8 cellular contexts compared by ENCODE assay signal in genomic region chr2:68467077-68467960, GRCh38. TPM values are rescaled to one million over a fixed set of nuclear protein-coding genes. Genes with fewer than 3 reads are reported as not detected.
DNase-seq lines count a peak whose midpoint lies in the region; ATAC-seq and TF ChIP-seq lines count a peak whose summit lies in the region.

Gene APLF, plus strand, starts transcription at chr2:68467585. Its CDS starts 147 bp downstream, at chr2:68467732.
Gene FBXO48, minus strand, starts transcription at chr2:68467294. Its CDS starts 2,149 bp downstream, at chr2:68465145.

- peak within 1 kb of the TSS; percentile 55 for H3K18ac ChIP-seq in H9 (ENCODE audit: insufficient read length, low read depth, low read length)

- peak within 1 kb of the TSS; percentile 46; the same call in 1 of the 2 replicates for H3K14ac ChIP-seq in H9 (ENCODE audit: insufficient read depth, low read length)

- peak within 1 kb of the TSS; percentile 95 for H3K4me3 ChIP-seq in fibroblast of pulmonary artery (replicated peaks; ENCODE audit: low read depth, low read length)

- peaks cover 9 to 21% of the 10 kb centered on the region in 2 experiments for H3K4me1 Mint-ChIP-seq in H9
- H3K4me1 Mint-ChIP-seq in natural killer cell: peaks cover 12 to 25% of the 10 kb centered on the region in 2 donors

- TF ChIP-seq CTCF in H9 (conservative IDR thresholded peaks at IDR 0.05) (no peak), fibroblast of pulmonary artery (IDR thresholded peaks at IDR 0.05; ENCODE audit: low read length, missing control alignments) (no peak), natural killer cell (IDR thresholded peaks at IDR 0.05) (no peak)

- intact Hi-C loops in natural killer cell (cut with micrococcal nuclease): loop anchor here (1.0 to 5.0 kb wide), 6 partner anchors 26 to 440 kb away; partner anchors contain the start of gene PNO1

- no peak within 1 kb of the TSS for H4K8ac ChIP-seq in H9 (replicated peaks; ENCODE audit: insufficient read length, low read depth, low read length)

- no peaks in the 10 kb centered on the region for H3K9me3 Mint-ChIP-seq in H9
- H3K9me3 Mint-ChIP-seq in natural killer cell: no peaks in the 10 kb centered on the region

- H3T11ph ChIP-seq in H9 (ENCODE audit: low read length): no peak within 1 kb of the TSS

- H4K5ac ChIP-seq in H9 (ENCODE audit: insufficient read length, low read depth, low read length): no peak within 1 kb of the TSS

- H3K27me3 Mint-ChIP-seq in H9 (ENCODE audit: low read depth) (no peaks in the 10 kb centered on the region), natural killer cell (ENCODE audit: low read depth in 2 of 2) (peaks cover 4 to 17% of the 10 kb centered on the region in 2 donors)

- H2BK120ac ChIP-seq in H9 (ENCODE audit: low read depth, low read length, poor library complexity, severe bottlenecking): no peak within 1 kb of the TSS

- H3K4me2 ChIP-seq in H9 (ENCODE audit: insufficient read depth, insufficient read length, low read length): peak within 1 kb of the TSS; percentile 71

- no peaks in the 10 kb centered on the region for H3K79me1 ChIP-seq in H9 (ENCODE audit: insufficient read depth, low read depth, low read length, poor library complexity, severe bottlenecking)

- no peak within 1 kb of the TSS for H2BK5ac ChIP-seq in H9 (ENCODE audit: insufficient read length, low read length)

- H3K4me3 Mint-ChIP-seq in H9: peak within 1 kb of the TSS; percentile 95 to 97
- peak within 1 kb of the TSS; percentile 96 for H3K4me3 Mint-ChIP-seq in natural killer cell

- H3K56ac ChIP-seq in H9 (ENCODE audit: insufficient read length, low read depth, low read length): no peak within 1 kb of the TSS

- H3K4ac ChIP-seq in H9 (ENCODE audit: low read depth, low read length): no peak within 1 kb of the TSS

- WGBS in H9 (ENCODE audit: extremely low coverage, insufficient read length, low lambda C conversion rate): no CpG with 5 or more reads among the region's 82 CpGs

- H2BK12ac ChIP-seq in H9 (ENCODE audit: insufficient read length, low read depth, low read length): no peak within 1 kb of the TSS

- H2AFZ ChIP-seq in H9 (ENCODE audit: low read length): peak within 1 kb of the TSS; percentile 6

- H4K20me1 ChIP-seq in H9 (ENCODE audit: control insufficient read depth, insufficient read depth, insufficient read length): no peaks in the 10 kb centered on the region

- no peak within 1 kb of the TSS for H3K27ac ChIP-seq in H9 (ENCODE audit: insufficient read length, low read depth, low read length)

- H3K27me3 ChIP-seq in H9 (ENCODE audit: insufficient read depth, low read length): no peaks in the 10 kb centered on the region

- H3K9ac ChIP-seq in ES-I3 (ENCODE audit: low read depth, low read length): peak within 1 kb of the TSS; percentile 89
- peak within 1 kb of the TSS; percentile 34 for H3K9ac ChIP-seq in H9 (ENCODE audit: extremely low read depth, insufficient read length, low read length)

- no peaks in the 10 kb centered on the region for H3K36me3 ChIP-seq in ES-I3 (ENCODE audit: insufficient read depth, low read length)

- H3K36me3 Mint-ChIP-seq in H9 (ENCODE audit: insufficient read depth in 1 of 3, low read depth in 3 of 3): no peaks in the 10 kb centered on the region
- H3K36me3 Mint-ChIP-seq in natural killer cell: no peaks in the 10 kb centered on the region

- ATAC-seq in natural killer cell: peak; percentile 87 to 96 (median 89)

- H4K91ac ChIP-seq in H9 (ENCODE audit: insufficient read length, low read depth, low read length): no peak within 1 kb of the TSS

- no peak within 1 kb of the TSS for H2BK20ac ChIP-seq in H9 (ENCODE audit: low read depth, low read length, poor library complexity, severe bottlenecking)

- no peaks in the 10 kb centered on the region; the same call in none of the 2 replicates for H3K4me1 ChIP-seq in ES-I3 (ENCODE audit: insufficient read depth, low read length)
- H3K4me1 ChIP-seq in H9 (ENCODE audit: insufficient read depth, low read length): no peaks in the 10 kb centered on the region

- H3K9me3 ChIP-seq in ES-I3 (ENCODE audit: control insufficient read depth, insufficient read depth, low read length): no peaks in the 10 kb centered on the region
- no peaks in the 10 kb centered on the region for H3K9me3 ChIP-seq in H9 (ENCODE audit: control insufficient read depth, low read depth, low read length)

- no peak within 1 kb of the TSS for H2AK5ac ChIP-seq in H9 (ENCODE audit: insufficient read length, low read length)

- no peak within 1 kb of the TSS for H2BK15ac ChIP-seq in H9 (ENCODE audit: low read depth, low read length)

- H3K23ac ChIP-seq in H9 (ENCODE audit: insufficient read length, low read depth, low read length): no peak within 1 kb of the TSS

- DNase-seq in H9 (peak; percentile 98), M059J (ENCODE audit: low read depth) (peak; percentile 99), fibroblast of pulmonary artery (ENCODE audit: low read depth) (peak; percentile 99), natural killer cell (peak; percentile 98)
- peak; percentile 99 for DNase-seq in activated effector memory CD4-positive, alpha-beta T cell treated with anti-CD3 and anti-CD28 coated beads, Interleukin-2, amount 50 U/mL, for 16 hours
- DNase-seq in stimulated activated naive CD4-positive, alpha-beta T cell (lab: John Stamatoyannopoulos, UW): peak; percentile 96 to 99 (median 98)

- H3K23me2 ChIP-seq in H9 (ENCODE audit: insufficient read length, low read depth, low read length, poor library complexity, severe bottlenecking): peaks cover 3% of the 10 kb centered on the region

- H3K79me2 ChIP-seq in H9 (ENCODE audit: insufficient read depth, low read length): no peaks in the 10 kb centered on the region

- TF ChIP-seq POLR2A in Raji (IDR thresholded peaks at IDR 0.05; ENCODE audit: insufficient read depth, low read depth, low read length): peak; percentile 78

- H3K27ac Mint-ChIP-seq in H9 (peak within 1 kb of the TSS; percentile 82 to 96 (median 95)), natural killer cell (peak within 1 kb of the TSS; percentile 96 to 97)

RNA-seq across cellular contexts. Expression of gene APLF, which starts in this region (rescaled TPM):
- total RNA-seq in H9 (2021): 3.6 and 3.7 TPM in 2 replicates
- total RNA-seq in M059J (2014; rRNA removed; shearing (Covaris generic)): 1.4 and 2.6 TPM in 2 replicates
- total RNA-seq in natural killer cell: 1 to 10 TPM; 2.2 to 4.3 (median 3.8) TPM

RNA-seq across cellular contexts. Expression of gene FBXO48, which starts in this region (rescaled TPM):
- total RNA-seq in H9 (2021) (1.3 and 1.4 TPM in 2 replicates), natural killer cell (1 to 10 TPM in 2 of 3 donors, under 1 TPM in 1; 0.96 to 1.3 (median 1.1) TPM)
- total RNA-seq in M059J (2014; rRNA removed; shearing (Covaris generic)): 0.91 and 1.5 TPM in 2 replicates
